In the genomic region with DNA sequence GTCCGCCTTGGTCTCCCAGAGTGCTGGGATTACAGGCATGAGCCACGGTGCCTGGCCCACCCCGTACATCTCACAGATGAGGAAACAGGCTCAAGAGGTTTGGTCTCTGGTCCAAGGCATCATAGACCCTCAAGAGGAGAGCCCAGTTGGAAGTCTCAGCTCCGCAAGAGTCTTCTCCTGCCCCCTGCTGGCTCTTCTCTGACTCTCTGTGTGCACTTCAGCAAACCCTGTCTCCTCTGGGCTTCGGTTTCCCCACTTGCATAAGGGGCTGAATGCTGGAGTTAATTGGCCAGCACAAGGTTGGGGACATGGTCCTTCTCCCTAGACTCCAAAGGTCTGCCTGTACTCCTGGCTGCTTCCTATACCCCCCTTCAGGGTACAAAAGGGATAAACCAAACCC, we compare ENCODE assay signal across 10 cellular contexts. TPM values are rescaled to one million over a fixed set of nuclear protein-coding genes. Genes with fewer than 3 reads are reported as not detected.
DNase-seq lines count a peak whose midpoint lies in the region; ATAC-seq and TF ChIP-seq lines count a peak whose summit lies in the region.
"Had no signal": no experiment of that assay in that cellular context is flagged by ENCODE, and none has a peak within 500 bp of the region (broad histone marks: within the 10 kb centered on the region; RNA-seq: fewer than 3 reads in every experiment).

No MANE protein-coding gene starts in this region.

- peaks cover 3% of the 10 kb centered on the region for H3K36me3 Mint-ChIP-seq in T-helper 2 cell treated with Interferon-gamma antibody and Interleukin-4, amounts not matched to agents 5 μg/mL and 100 μg/mL, for 36 hours (ENCODE audit: low read depth)

- no peaks in the 10 kb centered on the region for H3K27me3 Mint-ChIP-seq in T-helper 2 cell treated with Interferon-gamma antibody and Interleukin-4, amounts not matched to agents 5 μg/mL and 100 μg/mL, for 36 hours (ENCODE audit: low read depth)

- 67 to 75% (median 72%) methylated on average over 4 to 5 of the region's 5 CpGs for WGBS in heart left ventricle, 4 donors

- no peak overlapping the region for H3K27ac Mint-ChIP-seq in T-helper 2 cell treated with Interferon-gamma antibody and Interleukin-4, amounts not matched to agents 5 μg/mL and 100 μg/mL, for 36 hours
- H3K27ac Mint-ChIP-seq: activated T-helper 1 cell treated with anti-CD3 and anti-CD28 coated beads, Interleukin-12 subunit alpha, Interleukin-12 subunit beta, Interleukin-2, Interleukin-4 antibody, amounts not matched to agents 30 ng/mL and 10 ng/mL and 1 ng/mL, durations not matched to agents 14 hours and 24 hours and 36 hours had no signal

- ATAC-seq in heart left ventricle (no peak), left cardiac atrium (no peak), upper lobe of right lung (no peak), HG03135 (IDR thresholded peaks at IDR 0.05; ENCODE audit: unreplicated experiment) (no peak), GM21529 (IDR thresholded peaks at IDR 0.05; ENCODE audit: unreplicated experiment) (no peak)

- H3K4me1 Mint-ChIP-seq in T-helper 2 cell treated with Interferon-gamma antibody and Interleukin-4, amounts not matched to agents 5 μg/mL and 100 μg/mL, for 36 hours (ENCODE audit: low read depth): peaks cover 7% of the 10 kb centered on the region

- H3K36me3 ChIP-seq in heart left ventricle (no peaks in the 10 kb centered on the region), upper lobe of right lung (peaks cover 13% of the 10 kb centered on the region)

- no peak overlapping the region for H3K4me3 Mint-ChIP-seq in T-helper 2 cell treated with Interferon-gamma antibody and Interleukin-4, amounts not matched to agents 5 μg/mL and 100 μg/mL, for 36 hours
- H3K4me3 Mint-ChIP-seq: activated T-helper 1 cell treated with anti-CD3 and anti-CD28 coated beads, Interleukin-12 subunit alpha, Interleukin-12 subunit beta, Interleukin-2, Interleukin-4 antibody, amounts not matched to agents 30 ng/mL and 10 ng/mL and 1 ng/mL, durations not matched to agents 14 hours and 24 hours and 36 hours had no signal

- DNase-seq in heart left ventricle (no peak), left cardiac atrium (no peak), NOMO-1 treated with DMSO at 0.1 percent for 48 hours (lab: John Stamatoyannopoulos, UW; ENCODE audit: unreplicated experiment) (peak; percentile 30), epithelial cell of esophagus (ENCODE audit: low read depth) (peak; percentile 25), upper lobe of right lung (no peak)
- no peak for DNase-seq in T-helper 2 cell treated with Interferon-gamma antibody and Interleukin-4, amounts not matched to agents 5 μg/mL and 100 μg/mL, for 36 hours (ENCODE audit: low spot score)
- DNase-seq: NCI-H2171 had no signal

- intact Hi-C loops in heart left ventricle (cut with DNase I): loop anchor here in 6 of 10 donors (5.0 to 10.0 kb wide), 8 partner anchors 43 to 355 kb away; a partner anchor contains a TSS
- intact Hi-C loops in left cardiac atrium (cut with DNase I): loop anchor here in 1 of 2 donors (10.0 kb wide), 1 partner anchor 55 kb away; no protein-coding TSS in a partner anchor
- intact Hi-C loops in upper lobe of right lung (cut with DNase I): no loop called here

- H3K9me3 ChIP-seq in heart left ventricle (no peaks in the 10 kb centered on the region), upper lobe of right lung (no peaks in the 10 kb centered on the region)

- no peaks in the 10 kb centered on the region for H3K9me3 Mint-ChIP-seq in T-helper 2 cell treated with Interferon-gamma antibody and Interleukin-4, amounts not matched to agents 5 μg/mL and 100 μg/mL, for 36 hours
- H3K9me3 Mint-ChIP-seq: activated T-helper 1 cell treated with anti-CD3 and anti-CD28 coated beads, Interleukin-12 subunit alpha, Interleukin-12 subunit beta, Interleukin-2, Interleukin-4 antibody, amounts not matched to agents 30 ng/mL and 10 ng/mL and 1 ng/mL, durations not matched to agents 14 hours and 24 hours and 36 hours had no signal

- H3K4me1 ChIP-seq in heart left ventricle (peaks cover 3 to 26% (median 14%) of the 10 kb centered on the region in 12 donors), upper lobe of right lung (peaks cover 32% of the 10 kb centered on the region)

- TF ChIP-seq POLR2A in heart left ventricle (IDR thresholded peaks at IDR 0.05): no peak

- no peak overlapping the region for H3K27ac ChIP-seq in heart left ventricle
- H3K27ac ChIP-seq in upper lobe of right lung: peak overlapping the region; percentile 76

- TF ChIP-seq CTCF in heart left ventricle (IDR thresholded peaks at IDR 0.05) (peak in 10 of 12 donors; percentile 8 to 48 (median 23)), epithelial cell of esophagus (IDR thresholded peaks at IDR 0.05; ENCODE audit: insufficient read depth, low read depth, low read length, missing control alignments) (no peak), upper lobe of right lung (IDR thresholded peaks at IDR 0.05) (peak; percentile 9)

- no peak overlapping the region for H3K4me3 ChIP-seq in heart left ventricle
- H3K4me3 ChIP-seq in epithelial cell of esophagus (ENCODE audit: low read length): no peak overlapping the region
- H3K4me3 ChIP-seq in upper lobe of right lung: no peak overlapping the region

- H3K27me3 ChIP-seq in heart left ventricle: no peaks in the 10 kb centered on the region
- H3K27me3 ChIP-seq in upper lobe of right lung: no peaks in the 10 kb centered on the region

RNA-seq across cellular contexts. Expression of a gene that starts 3.9 kb away (rescaled TPM):
- total RNA-seq in heart left ventricle: 1 to 10 TPM in 8 of 9 donors, under 1 TPM in 1; 0.79 to 8.9 (median 1.8) TPM
- polyA plus RNA-seq in heart left ventricle: 1 to 10 TPM; 1.0 to 2.5 TPM
- 1 to 10 TPM; 1.7 to 1.8 TPM for total RNA-seq in left cardiac atrium
- 46.2 TPM for total RNA-seq in upper lobe of right lung

RNA-seq across cellular contexts. Expression of a gene that starts 29.8 kb away (rescaled TPM):
- 10 to 100 TPM in 2 of 9 donors, 1 to 10 TPM in 7; 4.8 to 13.0 (median 7.7) TPM for total RNA-seq in heart left ventricle
- 10 to 100 TPM in 1 of 2 donors, 1 to 10 TPM in 1; 5.2 to 16.3 TPM for polyA plus RNA-seq in heart left ventricle
- total RNA-seq in left cardiac atrium: 1 to 10 TPM; 7.3 to 9.4 TPM
- 10.2 TPM for total RNA-seq in upper lobe of right lung

RNA-seq across cellular contexts. Expression of a gene that starts 30.1 kb away (rescaled TPM):
- total RNA-seq in heart left ventricle (not detected), left cardiac atrium (not detected), upper lobe of right lung (not detected)
- polyA plus RNA-seq in heart left ventricle: not detected

RNA-seq across cellular contexts. Expression of a gene that starts 40.1 kb away (rescaled TPM):
- 10 to 100 TPM; 21.1 to 41.4 (median 32.6) TPM for total RNA-seq in heart left ventricle
- polyA plus RNA-seq in heart left ventricle: 10 to 100 TPM; 27.6 to 75.1 TPM
- 10 to 100 TPM; 38.2 to 45.4 TPM for total RNA-seq in left cardiac atrium
- 110 TPM for total RNA-seq in upper lobe of right lung

RNA-seq across cellular contexts. Expression of a gene that starts 43.5 kb away (rescaled TPM):
- 1 to 10 TPM in 3 of 9 donors, under 1 TPM in 5, not detected in 1; 0.37 to 6.3 (median 0.99) TPM for total RNA-seq in heart left ventricle
- 1 to 10 TPM in 1 of 2 donors, under 1 TPM in 1; 0.72 to 1.3 TPM for polyA plus RNA-seq in heart left ventricle
- 1 to 10 TPM; 1.4 to 1.7 TPM for total RNA-seq in left cardiac atrium
- total RNA-seq in upper lobe of right lung: 1.5 TPM

Comparison
In these comparisons a context has a peak if more than half of its experiments do, and no peak if none do; other contexts are left out.
1. DNase-seq: peak in NOMO-1 treated with DMSO at 0.1 percent for 48 hours (single experiment) and epithelial cell of esophagus (single experiment); none in heart left ventricle (0 of 5), left cardiac atrium (single experiment), upper lobe of right lung (single experiment) and T-helper 2 cell treated with Interferon-gamma antibody and Interleukin-4, amounts not matched to agents 5 μg/mL and 100 μg/mL, for 36 hours (single experiment).